Comparison of ENCODE assay signal across 18 cellular contexts in genomic region chr18:65082907-65083306, GRCh38.
DNase-seq lines count a peak whose midpoint lies in the region; ATAC-seq and TF ChIP-seq lines count a peak whose summit lies in the region.
"Had no signal": no experiment of that assay in that cellular context is flagged by ENCODE, and none has a peak within 500 bp of the region (broad histone marks: within the 10 kb centered on the region; RNA-seq: fewer than 3 reads in every experiment).

No MANE protein-coding gene starts in this region.

- no peak overlapping the region for H3K27ac ChIP-seq in MM.1S (ENCODE audit: low read length)
- no peak overlapping the region for H3K27ac ChIP-seq in OCI-LY3 (ENCODE audit: low read length)
- H3K27ac ChIP-seq: 22Rv1, BLaER1, C4-2B had no signal

- H3K9ac ChIP-seq in MM.1S (ENCODE audit: low read length) (no peak overlapping the region), OCI-LY3 (ENCODE audit: low read length) (no peak overlapping the region)
- H3K9ac ChIP-seq: BLaER1 had no signal

- no peaks in the 10 kb centered on the region for H3K79me2 ChIP-seq in MM.1S (ENCODE audit: low read length)
- no peaks in the 10 kb centered on the region for H3K79me2 ChIP-seq in OCI-LY3 (ENCODE audit: low read length)

- H3K9me2 ChIP-seq in MM.1S (replicated peaks; ENCODE audit: insufficient read depth, low read length): no peaks in the 10 kb centered on the region

- H3K36me3 ChIP-seq in MM.1S (replicated peaks; ENCODE audit: insufficient read depth, low read length) (no peaks in the 10 kb centered on the region), OCI-LY3 (replicated peaks; ENCODE audit: low read depth, low read length) (no peaks in the 10 kb centered on the region)
- H3K36me3 ChIP-seq: BLaER1 had no signal

- no peaks in the 10 kb centered on the region for H4K20me1 ChIP-seq in MM.1S (ENCODE audit: insufficient read depth, low read length)
- H4K20me1 ChIP-seq in OCI-LY3 (ENCODE audit: insufficient read depth, low read length): no peaks in the 10 kb centered on the region
- H4K20me1 ChIP-seq: BLaER1 had no signal

- 0 out of 2 replicates have a peak overlapping the region, but pooled peaks have one; percentile 8 for H2AFZ ChIP-seq in MM.1S (ENCODE audit: low read length)
- H2AFZ ChIP-seq in OCI-LY3 (ENCODE audit: low read depth, low read length): peak overlapping the region; percentile 13; the same call in 1 of the 2 replicates
- H2AFZ ChIP-seq: GM23338 had no signal

- no peak for ATAC-seq in sciatic nerve
- ATAC-seq: CD8-positive, alpha-beta T cell; GM23338 had no signal

- no peaks in the 10 kb centered on the region for H3K27me3 ChIP-seq in MM.1S (replicated peaks; ENCODE audit: insufficient read depth, low read length)
- no peaks in the 10 kb centered on the region for H3K27me3 ChIP-seq in OCI-LY3 (ENCODE audit: low read depth, low read length)
- H3K27me3 ChIP-seq: BLaER1 had no signal

- no peak for TF ChIP-seq POLR2A in lower leg skin (IDR thresholded peaks at IDR 0.05)

- H3K9me3 ChIP-seq in MM.1S (replicated peaks; ENCODE audit: insufficient read depth, low read length) (no peaks in the 10 kb centered on the region), OCI-LY3 (ENCODE audit: insufficient read depth, low read length) (no peaks in the 10 kb centered on the region)
- H3K9me3 ChIP-seq: BLaER1, Caco-2 had no signal

- intact Hi-C loops in sciatic nerve (cut with DNase I): no loop called here
- intact Hi-C loops in lower leg skin (cut with DNase I; ENCODE audit: low total_unique reads): no loop called here

- H3K4me3 ChIP-seq in MM.1S (ENCODE audit: low read length): no peak overlapping the region
- no peak overlapping the region for H3K4me3 ChIP-seq in OCI-LY3 (ENCODE audit: low read length)
- H3K4me3 ChIP-seq in lower leg skin (ENCODE audit: low read depth, poor library complexity, severe bottlenecking): no peak overlapping the region
- H3K4me3 ChIP-seq: BLaER1, GM23338 had no signal

- no peak for TF ChIP-seq CTCF in MM.1S (IDR thresholded peaks at IDR 0.05; ENCODE audit: low read length)
- TF ChIP-seq CTCF in OCI-LY3 (IDR thresholded peaks at IDR 0.05; ENCODE audit: low read depth, low read length): no peak
- no peak for TF ChIP-seq CTCF in lower leg skin (IDR thresholded peaks at IDR 0.05)

- H3K4me1 ChIP-seq in MM.1S (ENCODE audit: low read length) (no peaks in the 10 kb centered on the region), OCI-LY3 (ENCODE audit: low read length) (no peaks in the 10 kb centered on the region)
- H3K4me1 ChIP-seq: BLaER1, Caco-2 had no signal

- H3K4me2 ChIP-seq in MM.1S (ENCODE audit: low read depth, low read length) (no peak overlapping the region), OCI-LY3 (ENCODE audit: low read length) (no peak overlapping the region)
- H3K4me2 ChIP-seq: BLaER1, GM23338 had no signal

- DNase-seq in DMS 273 (lab: John Stamatoyannopoulos, UW; ENCODE audit: unreplicated experiment) (peak; percentile 8), DMS 273 treated with DMSO at 0.1 percent for 48 hours (lab: John Stamatoyannopoulos, UW) (no peak), MM.1S (no peak), sciatic nerve (ENCODE audit: low spot score) (no peak), lower leg skin (ENCODE audit: low spot score in 2 of 2) (no peak)
- DNase-seq: Caco-2; CD4-positive, CD25-positive, alpha-beta regulatory T cell; CD8-positive, alpha-beta T cell; DMS53; DMS79 treated with DMSO at 0.1 percent for 48 hours; GF-D8; H9; HFFc6 had no signal

- 60 to 67% methylated on average over 5 of the region's 5 CpGs for WGBS in lower leg skin, 2 donors

- no peaks in the 10 kb centered on the region for H3F3A ChIP-seq in MM.1S (ENCODE audit: insufficient read depth, low read length)
